Comparison of ENCODE assay signal across 1 cellular context in the genomic region with DNA sequence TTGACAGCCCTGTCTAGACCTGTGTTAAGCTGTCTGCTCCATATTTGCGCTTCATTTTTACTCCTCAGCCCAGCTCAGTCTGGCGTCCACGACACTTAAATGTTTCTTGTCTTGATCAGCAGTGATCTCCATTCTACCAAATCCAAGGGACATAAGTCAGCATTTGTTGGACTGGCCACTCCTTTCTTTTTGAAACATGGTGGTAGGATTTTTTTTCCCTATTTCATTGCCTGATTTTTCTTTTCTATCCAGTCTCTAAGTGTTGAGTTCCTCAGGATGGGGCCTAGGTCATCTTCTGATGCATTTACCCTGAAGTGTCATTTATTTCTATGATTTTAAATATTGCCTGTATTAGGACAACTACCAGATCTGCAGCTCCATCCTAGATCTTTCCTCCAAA.
TF ChIP-seq lines count a peak whose summit lies in the region.

No MANE protein-coding gene starts in this region.

TF ChIP-seq in GM12878, 131 proteins besides CTCF, POLR2A, EP300 and RAD21:
- no peak for TF ChIP-seq MEF2A (IDR thresholded peaks at IDR 0.05; ENCODE audit: insufficient read depth, low read depth, low read length)
- no peak for TF ChIP-seq SMAD5 (IDR thresholded peaks at IDR 0.05; ENCODE audit: low read depth)
- TF ChIP-seq TAF1 (IDR thresholded peaks at IDR 0.05; ENCODE audit: borderline replicate concordance, low read depth, low read length), result no peak
- no peak for TF ChIP-seq POLR2AphosphoS5 (IDR thresholded peaks at IDR 0.05; ENCODE audit: low read length)
- no peak for TF ChIP-seq ESRRA (IDR thresholded peaks at IDR 0.05; ENCODE audit: low read length)
- no peak for TF ChIP-seq TBL1XR1 (IDR thresholded peaks at IDR 0.05; ENCODE audit: low read depth, low read length)
- no peak for TF ChIP-seq SREBF1 (IDR thresholded peaks at IDR 0.05; ENCODE audit: low read length)
- TF ChIP-seq IKZF2 (IDR thresholded peaks at IDR 0.05), result no peak
- TF ChIP-seq, protein P1, sequence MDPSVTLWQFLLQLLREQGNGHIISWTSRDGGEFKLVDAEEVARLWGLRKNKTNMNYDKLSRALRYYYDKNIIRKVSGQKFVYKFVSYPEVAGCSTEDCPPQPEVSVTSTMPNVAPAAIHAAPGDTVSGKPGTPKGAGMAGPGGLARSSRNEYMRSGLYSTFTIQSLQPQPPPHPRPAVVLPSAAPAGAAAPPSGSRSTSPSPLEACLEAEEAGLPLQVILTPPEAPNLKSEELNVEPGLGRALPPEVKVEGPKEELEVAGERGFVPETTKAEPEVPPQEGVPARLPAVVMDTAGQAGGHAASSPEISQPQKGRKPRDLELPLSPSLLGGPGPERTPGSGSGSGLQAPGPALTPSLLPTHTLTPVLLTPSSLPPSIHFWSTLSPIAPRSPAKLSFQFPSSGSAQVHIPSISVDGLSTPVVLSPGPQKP (IDR thresholded peaks at IDR 0.05; ENCODE audit: low read depth, low read length), result no peak
